In genomic region chr20:21511850-21512633, GRCh38 we compare ENCODE assay signal across 10 cellular contexts. TPM values are rescaled to one million over a fixed set of nuclear protein-coding genes. Genes with fewer than 3 reads are reported as not detected.
DNase-seq lines count a peak whose midpoint lies in the region; ATAC-seq, FAIRE-seq and TF ChIP-seq lines count a peak whose summit lies in the region.
"Had no signal": no experiment of that assay in that cellular context is flagged by ENCODE, and none has a peak within 500 bp of the region (broad histone marks: within the 10 kb centered on the region; RNA-seq: fewer than 3 reads in every experiment).

No MANE protein-coding gene starts in this region.

- H3K36me3 ChIP-seq in GM23248 (ENCODE audit: low read depth), result no peaks in the 10 kb centered on the region
- no peaks in the 10 kb centered on the region for H3K36me3 ChIP-seq in mammary epithelial cell (ENCODE audit: insufficient read depth, low read length)
- H3K36me3 ChIP-seq in PC-9 (ENCODE audit: low read depth), result no peaks in the 10 kb centered on the region
- H3K36me3 ChIP-seq: Peyer's patch had no signal

- H3K27me3 ChIP-seq in GM23248 (replicated peaks; ENCODE audit: insufficient read depth), result peaks cover 90% of the 10 kb centered on the region
- peaks cover 79% of the 10 kb centered on the region for H3K27me3 ChIP-seq in mammary epithelial cell (ENCODE audit: insufficient read depth, low read length)
- peaks cover 14% of the 10 kb centered on the region for H3K27me3 ChIP-seq in PC-9 (ENCODE audit: insufficient read depth, low read depth)

- peak in 1 of 2 experiments; percentile 37; a peak in 4 of 6 replicates for ATAC-seq in A549
- no peak for ATAC-seq in HG02642 (IDR thresholded peaks at IDR 0.05; ENCODE audit: poor library complexity, unreplicated experiment)
- ATAC-seq: K562 had no signal

- no peaks in the 10 kb centered on the region for H3F3A ChIP-seq in GM23248 (ENCODE audit: insufficient read depth)
- H3F3A ChIP-seq in PC-9 (ENCODE audit: insufficient read depth, low read depth), result no peaks in the 10 kb centered on the region

- no peak for TF ChIP-seq POLR2A in A549 (IDR thresholded peaks at IDR 0.05; ENCODE audit: low read length)

- H3K4me3 Mint-ChIP-seq in mesothelial cell of epicardium, result peak overlapping the region; percentile 22

- CTCF ChIA-PET in A549 (lab: Yijun Ruan, JAX) (interaction anchor here (0.8 to 12.6 kb wide), 4 partner anchors 103 to 675 kb away, joined by 3 to 199 read pairs (median 8); no protein-coding TSS in a partner anchor), mammary epithelial cell (lab: Charles Lee; ENCODE audit: low non-redundant PET) (no interaction called here), PC-9 (lab: Charles Lee) (no interaction called here)

- intact Hi-C loops in mammary epithelial cell (cut with micrococcal nuclease) (no loop called here), PC-9 (cut with micrococcal nuclease; ENCODE audit: unreplicated experiment) (no loop called here)

- dilution Hi-C loops in mammary epithelial cell (cut with HindIII; ENCODE audit: low sequenced_read_pairs), result no loop called here

- no peak for TF ChIP-seq EP300 in A549 (IDR thresholded peaks at IDR 0.05)

- no peak overlapping the region for H2AFZ ChIP-seq in GM23248
- peak overlapping the region; percentile 33 for H2AFZ ChIP-seq in mammary epithelial cell (ENCODE audit: low read depth, low read length)
- H2AFZ ChIP-seq in PC-9, result no peak overlapping the region

- H3K9ac ChIP-seq in GM23248, result no peak overlapping the region
- H3K9ac ChIP-seq in mammary epithelial cell (ENCODE audit: insufficient read depth, low read length), result no peak overlapping the region

- H4K20me1 ChIP-seq in GM23248 (ENCODE audit: insufficient read depth) (no peaks in the 10 kb centered on the region), mammary epithelial cell (ENCODE audit: insufficient read depth, low read length) (no peaks in the 10 kb centered on the region), PC-9 (ENCODE audit: insufficient read depth) (no peaks in the 10 kb centered on the region)

- FAIRE-seq in A549 (lab: Jason Lieb, UNC), result no peak
- FAIRE-seq: K562 had no signal

- H3K36me3 Mint-ChIP-seq in mesothelial cell of epicardium, result no peaks in the 10 kb centered on the region

- no peak for DNase-seq in A549 (ENCODE audit: low read depth in 1 of 2, low spot score in 1 of 2)
- DNase-seq in GM23248, result no peak
- no peak for DNase-seq in mammary epithelial cell
- DNase-seq in mesothelial cell of epicardium (ENCODE audit: low spot score in 2 of 2, unreplicated experiment in 2 of 2), result no peak
- no peak for DNase-seq in PC-9
- no peak for DNase-seq in 8988T
- DNase-seq in dermis blood vessel endothelial cell, result no peak
- DNase-seq: Peyer's patch had no signal

- POLR2A ChIA-PET in A549 (lab: Yijun Ruan, JAX), result no interaction called here
- POLR2A ChIA-PET in PC-9 (lab: Charles Lee; ENCODE audit: unreplicated experiment), result no interaction called here

- peaks cover 11% of the 10 kb centered on the region for H3K4me1 Mint-ChIP-seq in mesothelial cell of epicardium

- 48% methylated on average over 58 of the region's 76 CpGs for WGBS in A549 (ENCODE audit: missing lambda C conversion rate)
- WGBS in GM23248 (ENCODE audit: low coverage in 1 of 2, low lambda C conversion rate in 2 of 2, missing lambda C conversion rate in 2 of 2), 2 experiments, result 7 to 8% methylated on average over 54 to 57 of the region's 76 CpGs
- 8% methylated on average over 19 of the region's 76 CpGs for WGBS in mammary epithelial cell (ENCODE audit: low coverage, missing lambda C conversion rate)

- peak overlapping the region; percentile 100 for H3K4me2 ChIP-seq in A549
- H3K4me2 ChIP-seq in GM23248 (ENCODE audit: unreplicated experiment), result peak overlapping the region; percentile 47
- H3K4me2 ChIP-seq in mammary epithelial cell (ENCODE audit: insufficient read depth, low read depth, low read length), result peak overlapping the region; percentile 94
- H3K4me2 ChIP-seq in PC-9, result no peak overlapping the region

- H3K9me2 ChIP-seq in GM23248 (ENCODE audit: insufficient read depth) (no peaks in the 10 kb centered on the region), PC-9 (ENCODE audit: insufficient read depth) (no peaks in the 10 kb centered on the region)

- TF ChIP-seq RAD21 in A549 (conservative IDR thresholded peaks at IDR 0.05 in 1 of 2, IDR thresholded peaks at IDR 0.05 in 1 of 2), result no peak

- H3K79me2 ChIP-seq in GM23248 (ENCODE audit: insufficient read depth), result no peaks in the 10 kb centered on the region
- no peaks in the 10 kb centered on the region for H3K79me2 ChIP-seq in mammary epithelial cell (ENCODE audit: insufficient read depth, low read length)
- H3K79me2 ChIP-seq in PC-9 (ENCODE audit: low read depth), result no peaks in the 10 kb centered on the region

- H3K4me3 ChIP-seq in A549 (peak overlapping the region; percentile 49), GM23248 (peak overlapping the region; percentile 40; the same call in 1 of the 2 replicates), mammary epithelial cell (replicated peaks in 1 of 3; ENCODE audit: insufficient read depth in 1 of 3, low read depth in 2 of 3, low read length in 3 of 3) (peak overlapping the region in 2 of 3 experiments; percentile 33 to 43), PC-9 (no peak overlapping the region)
- H3K4me3 ChIP-seq: K562 had no signal

- BruUV-seq in mammary epithelial cell (replicated peaks; lab: Mats Ljungman, UMichigan) (no TSS peak), PC-9 (replicated peaks; lab: Mats Ljungman, UMichigan) (no TSS peak)

- H3K27ac Mint-ChIP-seq in mesothelial cell of epicardium, result no peak overlapping the region

- H3K4me1 ChIP-seq in A549 (peaks cover 36% of the 10 kb centered on the region), GM23248 (ENCODE audit: insufficient read depth) (peaks cover 3% of the 10 kb centered on the region; the same call in 1 of the 2 replicates), mammary epithelial cell (ENCODE audit: insufficient read depth, low read length) (peaks cover 15% of the 10 kb centered on the region), PC-9 (replicated peaks; ENCODE audit: insufficient read depth) (no peaks in the 10 kb centered on the region)

- TF ChIP-seq CTCF in A549 (IDR thresholded peaks at IDR 0.05), result no peak
- TF ChIP-seq CTCF in mammary epithelial cell (conservative IDR thresholded peaks at IDR 0.05 in 1 of 2, IDR thresholded peaks at IDR 0.05 in 1 of 2; ENCODE audit: extremely low read depth in 1 of 2, insufficient read depth in 1 of 2, low read depth in 1 of 2, low read length in 2 of 2), result no peak
- TF ChIP-seq CTCF in mesothelial cell of epicardium (IDR thresholded peaks at IDR 0.05; ENCODE audit: unreplicated experiment), result no peak
- no peak for TF ChIP-seq CTCF in PC-9 (conservative IDR thresholded peaks at IDR 0.05)

- H3K27me3 Mint-ChIP-seq in mesothelial cell of epicardium (ENCODE audit: low read depth), result peaks cover 95% of the 10 kb centered on the region

- H3K9me3 ChIP-seq in A549 (no peaks in the 10 kb centered on the region), GM23248 (ENCODE audit: low read depth) (no peaks in the 10 kb centered on the region), mammary epithelial cell (replicated peaks; ENCODE audit: insufficient read depth, low read length) (no peaks in the 10 kb centered on the region), PC-9 (ENCODE audit: insufficient read depth, low read depth) (no peaks in the 10 kb centered on the region)

- H3K9me3 Mint-ChIP-seq in mesothelial cell of epicardium, result no peaks in the 10 kb centered on the region

- H3K27ac ChIP-seq in A549 (no peak overlapping the region), GM23248 (no peak overlapping the region), mammary epithelial cell (ENCODE audit: insufficient read depth, low read depth, low read length) (no peak overlapping the region), PC-9 (no peak overlapping the region)
- H3K27ac ChIP-seq: Peyer's patch had no signal

- in situ Hi-C loops in GM23248 (cut with MboI) (no loop called here), mammary epithelial cell (cut with MboI; ENCODE audit: low sequenced_read_pairs in 2 of 2) (no loop called here)

TF ChIP-seq in A549, 52 proteins besides CTCF, POLR2A, EP300 and RAD21 (continues in another document):
- TF ChIP-seq HDAC2 (IDR thresholded peaks at IDR 0.05) (no peak; the same call in 1 of the 2 replicates), EHF (CRISPR knock-in tag; IDR thresholded peaks at IDR 0.05) (no peak), HOXB13 (CRISPR knock-in tag; IDR thresholded peaks at IDR 0.05; ENCODE audit: low read depth) (no peak), MYC (IDR thresholded peaks at IDR 0.05; ENCODE audit: borderline replicate concordance, low read length) (no peak), RARB (CRISPR knock-in tag; IDR thresholded peaks at IDR 0.05) (no peak), ZNF302 (CRISPR knock-in tag; IDR thresholded peaks at IDR 0.05) (no peak), GATA3 (IDR thresholded peaks at IDR 0.05; ENCODE audit: borderline replicate concordance) (no peak), NR3C1 (IDR thresholded peaks at IDR 0.05) (no peak), HEYL (CRISPR knock-in tag; IDR thresholded peaks at IDR 0.05) (no peak), SREBF2 (IDR thresholded peaks at IDR 0.05) (no peak), HMGXB4 (CRISPR knock-in tag; IDR thresholded peaks at IDR 0.05; ENCODE audit: borderline replicate concordance) (no peak)

RNA-seq across cellular contexts. Expression of gene NKX2-2, which starts 1.8 kb away (rescaled TPM):
- polyA plus RNA-seq in A549 (2011; rRNA removed) (not detected in 2 replicates), A549 (2017; fragmentation: RNase III; extraction: RNeasy Plus Mini Kit Qiagen cat#74134 plus additional on column Dnase treatment) (not detected in 3 replicates), GM23248 (2016; fragmentation: Nextera tagmentation; extraction: Ambion mirVana) (not detected in 2 replicates), mammary epithelial cell (not detected)
- not detected in 2 replicates for polyA plus RNA-seq in A549 (2012; cell fraction: cytosol; rRNA removed)
- polyA plus RNA-seq in A549 (2012; cell fraction: nucleus; rRNA removed), result not detected in 2 replicates
- not detected in 2 replicates for polyA minus RNA-seq in A549 (2011; rRNA and poly(A)+ RNA removed)
- not detected in 2 replicates for total RNA-seq in GM23248 (2014; rRNA removed; shearing (Covaris generic))
- total RNA-seq in mammary epithelial cell (not detected), mesothelial cell of epicardium (not detected in 3 replicates), PC-9 (2021) (not detected in 2 replicates), dermis blood vessel endothelial cell (not detected in 2 replicates)
- not detected for polyA minus RNA-seq in mammary epithelial cell
- total RNA-seq: K562 had no signal
